In the genomic region with DNA sequence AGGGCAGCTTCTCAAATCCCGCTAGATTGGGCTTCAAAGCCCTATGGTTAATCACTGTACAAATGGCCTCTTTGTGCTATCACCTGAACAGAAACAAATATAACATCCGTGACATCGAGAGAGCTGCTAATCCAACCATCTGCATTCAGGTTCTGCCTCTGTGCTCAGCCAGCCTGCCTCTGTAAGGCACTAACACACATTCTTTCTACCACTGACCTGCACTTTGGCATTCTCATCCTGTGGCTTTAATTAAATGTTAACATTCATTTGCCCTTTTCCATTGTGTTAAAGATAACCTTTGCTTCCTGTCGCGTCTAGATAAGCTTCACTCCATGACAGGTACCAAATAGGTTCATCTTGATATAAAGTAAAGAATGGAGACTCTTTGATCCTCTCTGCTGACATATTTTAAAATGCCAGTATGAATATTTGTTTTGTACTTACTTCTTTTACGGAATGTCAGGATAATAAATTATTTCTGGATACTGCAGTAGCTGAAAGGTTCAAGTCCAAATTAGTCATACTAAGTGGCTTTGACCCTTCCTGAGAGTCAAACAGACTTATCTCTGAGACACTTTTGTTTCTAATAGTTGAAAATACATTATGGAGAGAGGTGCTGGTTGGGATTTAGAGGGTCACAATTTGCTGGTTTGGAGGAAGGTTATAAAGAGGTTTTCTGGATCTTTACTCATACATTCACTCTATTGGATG, we compare ENCODE assay signal across 20 cellular contexts.
DNase-seq lines count a peak whose midpoint lies in the region; ATAC-seq and TF ChIP-seq lines count a peak whose summit lies in the region.
"Had no signal": no experiment of that assay in that cellular context is flagged by ENCODE, and none has a peak within 500 bp of the region (broad histone marks: within the 10 kb centered on the region; RNA-seq: fewer than 3 reads in every experiment).

No MANE protein-coding gene starts in this region.

- no peak for TF ChIP-seq POLR2A in body of pancreas (IDR thresholded peaks at IDR 0.05)
- no peak for TF ChIP-seq POLR2A in uterus (IDR thresholded peaks at IDR 0.05)

- POLR2A ChIA-PET in activated CD4-positive, alpha-beta memory T cell treated with anti-CD3 and anti-CD28 coated beads, Interleukin-2, amount 10 ng/mL, durations not matched to agents 7 days and 5 days (lab: Charles Lee), result no interaction called here

- H3K4me1 ChIP-seq in cardiac muscle cell (ENCODE audit: low read depth) (peaks cover 6% of the 10 kb centered on the region), heart right ventricle (no peaks in the 10 kb centered on the region), body of pancreas (no peaks in the 10 kb centered on the region), uterus (no peaks in the 10 kb centered on the region)

- H3K36me3 Mint-ChIP-seq in activated CD4-positive, alpha-beta memory T cell treated with anti-CD3 and anti-CD28 coated beads, Interleukin-2, amount 10 ng/mL, durations not matched to agents 7 days and 5 days (ENCODE audit: low read depth), result no peaks in the 10 kb centered on the region
- H3K36me3 Mint-ChIP-seq: CD4-positive, CD25-positive, alpha-beta regulatory T cell had no signal

- H3K27ac Mint-ChIP-seq in activated CD4-positive, alpha-beta memory T cell treated with anti-CD3 and anti-CD28 coated beads, Interleukin-2, amount 10 ng/mL, durations not matched to agents 7 days and 5 days, result no peak overlapping the region
- H3K27ac Mint-ChIP-seq: CD4-positive, CD25-positive, alpha-beta regulatory T cell had no signal

- H3K4me3 Mint-ChIP-seq in activated CD4-positive, alpha-beta memory T cell treated with anti-CD3 and anti-CD28 coated beads, Interleukin-2, amount 10 ng/mL, durations not matched to agents 7 days and 5 days, result no peak overlapping the region
- H3K4me3 Mint-ChIP-seq: CD4-positive, CD25-positive, alpha-beta regulatory T cell had no signal

- WGBS in heart right ventricle, 2 donors, result 26 to 28% methylated on average over 6 of the region's 6 CpGs
- WGBS in body of pancreas, 2 donors, result 11% methylated on average over 6 of the region's 6 CpGs

- ATAC-seq in heart right ventricle (no peak), body of pancreas (peak; percentile 24)

- H3K9me3 ChIP-seq in cardiac muscle cell (ENCODE audit: low read depth) (no peaks in the 10 kb centered on the region), heart right ventricle (peaks cover 0 to 4% (median 0%) of the 10 kb centered on the region in 11 donors), body of pancreas (no peaks in the 10 kb centered on the region), uterus (no peaks in the 10 kb centered on the region)
- H3K9me3 ChIP-seq: BE2C had no signal

- TF ChIP-seq CTCF in cardiac muscle cell (IDR thresholded peaks at IDR 0.05; ENCODE audit: low read depth, low read length), result no peak
- TF ChIP-seq CTCF in heart right ventricle (IDR thresholded peaks at IDR 0.05), result no peak
- no peak for TF ChIP-seq CTCF in body of pancreas (IDR thresholded peaks at IDR 0.05)
- TF ChIP-seq CTCF in uterus (IDR thresholded peaks at IDR 0.05), result no peak

- no peaks in the 10 kb centered on the region for H3K36me3 ChIP-seq in cardiac muscle cell
- H3K36me3 ChIP-seq in heart right ventricle, result no peaks in the 10 kb centered on the region
- no peaks in the 10 kb centered on the region for H3K36me3 ChIP-seq in body of pancreas (replicated peaks in 1 of 2; ENCODE audit: insufficient read depth in 1 of 2, low read depth in 2 of 2)
- no peaks in the 10 kb centered on the region for H3K36me3 ChIP-seq in uterus
- H3K36me3 ChIP-seq: BE2C had no signal

- CTCF ChIA-PET in activated CD4-positive, alpha-beta memory T cell treated with anti-CD3 and anti-CD28 coated beads, Interleukin-2, amount 10 ng/mL, durations not matched to agents 7 days and 5 days (lab: Charles Lee), result no interaction called here

- H3K27ac ChIP-seq in cardiac muscle cell, result peak overlapping the region; percentile 15
- H3K27ac ChIP-seq in heart right ventricle, result no peak overlapping the region
- H3K27ac ChIP-seq in body of pancreas, result no peak overlapping the region
- no peak overlapping the region for H3K27ac ChIP-seq in uterus
- H3K27ac ChIP-seq: KMS-11, PC-9, RWPE1 had no signal

- H3K27me3 ChIP-seq in cardiac muscle cell (no peaks in the 10 kb centered on the region), heart right ventricle (no peaks in the 10 kb centered on the region), body of pancreas (no peaks in the 10 kb centered on the region), uterus (no peaks in the 10 kb centered on the region)
- H3K27me3 ChIP-seq: BE2C had no signal

- H3K4me3 ChIP-seq in cardiac muscle cell, result no peak overlapping the region
- no peak overlapping the region for H3K4me3 ChIP-seq in heart right ventricle
- no peak overlapping the region for H3K4me3 ChIP-seq in body of pancreas
- H3K4me3 ChIP-seq in uterus, result no peak overlapping the region
- H3K4me3 ChIP-seq: PC-9 had no signal

- intact Hi-C loops in heart right ventricle (cut with DNase I), result no loop called here
- intact Hi-C loops in body of pancreas (cut with DNase I), result no loop called here
- intact Hi-C loops in uterus (cut with DNase I; ENCODE audit: low total_unique reads), result no loop called here

- H3K27me3 Mint-ChIP-seq in activated CD4-positive, alpha-beta memory T cell treated with anti-CD3 and anti-CD28 coated beads, Interleukin-2, amount 10 ng/mL, durations not matched to agents 7 days and 5 days, result no peaks in the 10 kb centered on the region
- H3K27me3 Mint-ChIP-seq: CD4-positive, CD25-positive, alpha-beta regulatory T cell had no signal

- H3K4me1 Mint-ChIP-seq in activated CD4-positive, alpha-beta memory T cell treated with anti-CD3 and anti-CD28 coated beads, Interleukin-2, amount 10 ng/mL, durations not matched to agents 7 days and 5 days, result no peaks in the 10 kb centered on the region
- H3K4me1 Mint-ChIP-seq: CD4-positive, CD25-positive, alpha-beta regulatory T cell had no signal

- DNase-seq in cardiac muscle cell (ENCODE audit: low read depth in 1 of 2, low spot score in 1 of 2), result peak in 1 of 2 donors; percentile 61
- DNase-seq in heart right ventricle, result no peak
- DNase-seq in body of pancreas, result no peak
- DNase-seq in kidney tubule cell (ENCODE audit: low spot score), result peak; percentile 6
- DNase-seq in activated CD4-positive, alpha-beta memory T cell treated with anti-CD3 and anti-CD28 coated beads, Interleukin-2, amount 10 ng/mL, durations not matched to agents 7 days and 5 days, result no peak
- no peak for DNase-seq in uterus
- DNase-seq in NCI-H1105 (lab: John Stamatoyannopoulos, UW), result no peak
- DNase-seq: BE2C; CD4-positive, CD25-positive, alpha-beta regulatory T cell; COR-L47; GF-D8; HCEC 1CT; NCI-H146; NCI-H2029 treated with DMSO at 0.1 percent for 48 hours; NCI-H2171; NCI-H526; PC-9; SIG-M5 had no signal

- peaks cover 4% of the 10 kb centered on the region for H3K9me3 Mint-ChIP-seq in activated CD4-positive, alpha-beta memory T cell treated with anti-CD3 and anti-CD28 coated beads, Interleukin-2, amount 10 ng/mL, durations not matched to agents 7 days and 5 days
